ENCODE assay signal across 8 cellular contexts in genomic region chr9:97411440-97411788, GRCh38. TPM values are rescaled to one million over a fixed set of nuclear protein-coding genes. Genes with fewer than 3 reads are reported as not detected.
A peak's percentile ranks its signal among the peaks of the same experiment; 100 is the strongest.
DNase-seq lines count a peak whose midpoint lies in the region; ATAC-seq and TF ChIP-seq lines count a peak whose summit lies in the region.

No MANE protein-coding gene starts in this region.

- in situ Hi-C loops in G401 (cut with HindIII; ENCODE audit: low sequenced_read_pairs), result no loop called here

- H3K4me3 ChIP-seq in neuron (ENCODE audit: low read length), result peak overlapping the region; percentile 45

- no peak overlapping the region for H3K27ac Mint-ChIP-seq in chondrocyte (ENCODE audit: unreplicated experiment)

- H3K4me1 Mint-ChIP-seq in chondrocyte (ENCODE audit: low read depth), result peaks cover 13% of the 10 kb centered on the region

- ATAC-seq in HG03439 (IDR thresholded peaks at IDR 0.05; ENCODE audit: unreplicated experiment), result peak; percentile 10
- no peak for ATAC-seq in GM19455 (IDR thresholded peaks at IDR 0.05; ENCODE audit: unreplicated experiment)

- no peaks in the 10 kb centered on the region for H3K36me3 Mint-ChIP-seq in chondrocyte (ENCODE audit: low read depth)

- H3K27me3 ChIP-seq in neuron (ENCODE audit: insufficient read depth, low read length), result peaks cover 32% of the 10 kb centered on the region

- peaks cover 7% of the 10 kb centered on the region for H3K9me3 Mint-ChIP-seq in chondrocyte (ENCODE audit: low read depth)

- no peaks in the 10 kb centered on the region for H3K36me3 ChIP-seq in neuron (ENCODE audit: insufficient read depth, low read length)

- DNase-seq in G401 (ENCODE audit: low spot score), result peak; percentile 33
- no peak for DNase-seq in chondrocyte (ENCODE audit: low spot score)
- DNase-seq in NCI-H2171 (lab: John Stamatoyannopoulos, UW), result no peak
- DNase-seq in NCI-H345 treated with DMSO at 0.1 percent for 48 hours (lab: John Stamatoyannopoulos, UW; ENCODE audit: unreplicated experiment), result no peak
- no peak for DNase-seq in T1000 (lab: John Stamatoyannopoulos, UW)

- TF ChIP-seq CTCF in chondrocyte (IDR thresholded peaks at IDR 0.05), result no peak

- H3K27me3 Mint-ChIP-seq in chondrocyte (ENCODE audit: low read depth), result peaks cover 24% of the 10 kb centered on the region

- H2AFZ ChIP-seq in neuron (ENCODE audit: low read depth, low read length), result peak overlapping the region; percentile 70

- no peaks in the 10 kb centered on the region for H3K4me1 ChIP-seq in neuron (ENCODE audit: insufficient read depth, low read length)

- H3K9me3 ChIP-seq in neuron (ENCODE audit: low read length), result no peaks in the 10 kb centered on the region

- peak overlapping the region; percentile 72 for H3K4me3 Mint-ChIP-seq in chondrocyte (ENCODE audit: unreplicated experiment)

RNA-seq across cellular contexts. Expression of gene TDRD7, which starts 0.5 kb away (rescaled TPM):
- total RNA-seq in G401 (2014; rRNA removed; shearing (Covaris generic)), result 0.20 and 0.43 TPM in 2 replicates
- total RNA-seq in chondrocyte, result 8.9 to 9.8 TPM (median 9.7 TPM) in 3 replicates
